ENCODE assay signal across 10 cellular contexts in genomic region chr14:22268875-22269274, GRCh38.
DNase-seq lines count a peak whose midpoint lies in the region; ATAC-seq and TF ChIP-seq lines count a peak whose summit lies in the region.
"Had no signal": no experiment of that assay in that cellular context is flagged by ENCODE, and none has a peak within 500 bp of the region (broad histone marks: within the 10 kb centered on the region; RNA-seq: fewer than 3 reads in every experiment).

No MANE protein-coding gene starts in this region.

- H3K36me3 ChIP-seq in fibroblast of lung (ENCODE audit: control insufficient read depth, insufficient read depth, low read length) = no peaks in the 10 kb centered on the region

- H4K20me1 ChIP-seq in fibroblast of lung (ENCODE audit: control insufficient read depth, extremely low read depth, insufficient read depth, low read length) = no peaks in the 10 kb centered on the region

- H3K9me3 ChIP-seq in fibroblast of lung (ENCODE audit: control insufficient read depth, insufficient read depth, low read depth, low read length) = no peaks in the 10 kb centered on the region

- H3K4me3 Mint-ChIP-seq in T-cell = peak overlapping the region; percentile 34 to 62 (median 35)

- no peaks in the 10 kb centered on the region for H3K27me3 ChIP-seq in fibroblast of lung (ENCODE audit: control insufficient read depth, insufficient read depth, low read length)

- peak overlapping the region; percentile 61 to 78 for H3K27ac Mint-ChIP-seq in T-cell

- no peak overlapping the region for H3K9ac ChIP-seq in fibroblast of lung (ENCODE audit: insufficient read depth, low read length)

- no peaks in the 10 kb centered on the region for H3K9me3 Mint-ChIP-seq in T-cell

- DNase-seq in ACHN (peak; percentile 48), T-cell (no peak), fibroblast of lung (ENCODE audit: low read depth in 2 of 2) (peak; percentile 7 to 63), GOT3 (lab: John Stamatoyannopoulos, UW) (no peak), sciatic nerve (ENCODE audit: low spot score) (no peak)
- DNase-seq: DMS153, NCI-H2171 treated with DMSO at 0.1 percent for 48 hours had no signal

- in situ Hi-C loops in ACHN (cut with HindIII; ENCODE audit: low pct_ligation_motif_present, low pct_unique_long_range_greater_than_20kb, low sequenced_read_pairs) = no loop called here

- no peaks in the 10 kb centered on the region for H3K4me1 ChIP-seq in fibroblast of lung (ENCODE audit: control insufficient read depth, extremely low read depth, insufficient read depth, low read length)

- intact Hi-C loops in sciatic nerve (cut with DNase I) = no loop called here

- TF ChIP-seq CTCF in fibroblast of lung (conservative IDR thresholded peaks at IDR 0.05 in 1 of 2, IDR thresholded peaks at IDR 0.05 in 1 of 2; ENCODE audit: low read depth in 1 of 2, low read length in 2 of 2) = no peak

- H3K4me2 ChIP-seq in fibroblast of lung (ENCODE audit: extremely low read depth, insufficient read depth, low read length) = no peak overlapping the region

- H3K4me3 ChIP-seq in fibroblast of lung (replicated peaks in 1 of 4; ENCODE audit: control extremely low read depth in 1 of 4, insufficient read depth in 1 of 4, low read depth in 3 of 4, low read length in 4 of 4) = no peak overlapping the region

- peaks cover 4 to 10% (median 8%) of the 10 kb centered on the region in 3 donors for H3K4me1 Mint-ChIP-seq in T-cell

- no peak overlapping the region for H3K27ac ChIP-seq in fibroblast of lung (ENCODE audit: insufficient read depth, low read length)

- H3K36me3 Mint-ChIP-seq in T-cell = no peaks in the 10 kb centered on the region

- H2AFZ ChIP-seq in fibroblast of lung (ENCODE audit: low read length) = no peak overlapping the region

- CTCF ChIA-PET in T-cell (lab: Charles Lee) = no interaction called here

- H3K79me2 ChIP-seq in fibroblast of lung (ENCODE audit: control insufficient read depth, insufficient read depth, low read length) = no peaks in the 10 kb centered on the region

- POLR2A ChIA-PET in T-cell (lab: Charles Lee) = no interaction called here

- ATAC-seq in GM18868 (IDR thresholded peaks at IDR 0.05; ENCODE audit: unreplicated experiment) (peak; percentile 60), T-cell (replicated peaks in 1 of 4) (peak in 2 of 4 experiments; percentile 26 to 47), GM18498 (IDR thresholded peaks at IDR 0.05; ENCODE audit: unreplicated experiment) (no peak), sciatic nerve (no peak), HG03565 (IDR thresholded peaks at IDR 0.05; ENCODE audit: unreplicated experiment) (no peak)

- H3K27me3 Mint-ChIP-seq in T-cell = no peaks in the 10 kb centered on the region

Comparison
In these comparisons a context has a peak if more than half of its experiments do, and no peak if none do; other contexts are left out.
1. DNase-seq: peak in ACHN (single experiment) and fibroblast of lung (2 of 2); none in T-cell (0 of 34), GOT3 (single experiment) and sciatic nerve (single experiment).